In the genomic region with DNA sequence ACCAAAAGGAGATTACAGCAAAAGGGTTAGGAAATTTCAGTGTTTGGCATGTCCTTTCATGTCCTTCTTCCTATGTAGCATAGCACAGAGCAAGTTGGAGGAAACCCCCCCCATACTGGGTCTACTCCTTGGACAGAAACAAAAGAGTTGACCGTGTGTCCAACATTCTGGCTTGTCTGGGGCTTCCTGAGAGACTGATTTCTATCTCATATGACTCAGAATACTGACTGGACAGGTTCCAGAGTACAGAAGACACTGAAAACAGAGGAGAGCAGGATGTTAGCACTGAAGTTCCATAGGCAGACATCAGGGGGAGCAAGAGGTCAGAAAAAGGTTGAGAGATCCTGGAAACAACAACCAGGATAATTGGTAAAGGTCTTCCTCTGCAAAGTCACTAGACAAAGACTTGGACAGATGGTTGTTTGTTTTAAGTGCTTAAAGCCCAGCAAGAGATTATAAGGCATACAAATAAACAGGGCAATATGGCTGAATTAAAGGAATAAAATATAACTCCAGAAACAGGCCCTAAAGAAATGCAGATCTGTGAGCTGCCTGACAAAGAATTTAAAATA, we compare ENCODE assay signal across 8 cellular contexts. TPM values are rescaled to one million over a fixed set of nuclear protein-coding genes. Genes with fewer than 3 reads are reported as not detected.
DNase-seq lines count a peak whose midpoint lies in the region; ATAC-seq and TF ChIP-seq lines count a peak whose summit lies in the region.

No MANE protein-coding gene starts in this region.

- H3K36me3 ChIP-seq in lung (ENCODE audit: control insufficient read depth in 2 of 2, insufficient read depth in 2 of 2, low read length in 2 of 2): no peaks in the 10 kb centered on the region

- ATAC-seq in lung (ENCODE audit: insufficient read depth, low FRiP score): peak; percentile 90
- no peak for ATAC-seq in GM21619 (IDR thresholded peaks at IDR 0.05; ENCODE audit: unreplicated experiment)

- H3K27ac ChIP-seq in lung (ENCODE audit: low read depth in 1 of 2, low read length in 1 of 2): peak overlapping the region in 1 of 2 donors; percentile 17

- peak; percentile 87 for TF ChIP-seq CTCF in HFF-Myc (IDR thresholded peaks at IDR 0.05; ENCODE audit: low read depth, low read length, missing control alignments)
- TF ChIP-seq CTCF in lung (IDR thresholded peaks at IDR 0.05; ENCODE audit: control extremely low read depth, extremely low read depth): peak; percentile 79

- 2 to 11% methylated on average over 1 of the region's 1 CpG for WGBS in lung, 2 donors

- no peaks in the 10 kb centered on the region for H3K9me3 ChIP-seq in lung (ENCODE audit: control insufficient read depth in 2 of 2, insufficient read depth in 1 of 2, low read length in 1 of 2)

- H3K4me3 ChIP-seq in HFF-Myc (replicated peaks; ENCODE audit: low read depth, low read length) (no peak overlapping the region), lung (no peak overlapping the region)

- no peaks in the 10 kb centered on the region for H3K27me3 ChIP-seq in lung (ENCODE audit: control insufficient read depth, insufficient read depth)

- no peaks in the 10 kb centered on the region for H3K4me1 ChIP-seq in lung (ENCODE audit: control insufficient read depth in 2 of 2, insufficient read depth in 2 of 2, low read length in 2 of 2)

- DNase-seq in COR-L47 (lab: John Stamatoyannopoulos, UW) (peak; percentile 47), HFF-Myc (ENCODE audit: extremely low read depth, low read depth) (peak; percentile 95), NCI-H526 treated with DMSO at 0.1 percent for 48 hours (lab: John Stamatoyannopoulos, UW) (peak; percentile 24), dermis blood vessel endothelial cell (peak; percentile 99), lung (ENCODE audit: low spot score) (peak; percentile 66)
- peak; percentile 21 to 66 for DNase-seq in activated CD4-positive, alpha-beta T cell treated with anti-CD3 and anti-CD28 coated beads for 4 hours
- DNase-seq in stimulated activated CD8-positive, alpha-beta memory T cell treated with anti-CD3 and anti-CD28 coated beads, Interleukin-4, amount 100 ng/mL, for 24 hours (ENCODE audit: low read depth): peak; percentile 21

RNA-seq across cellular contexts. Expression of gene USP49, which starts 48.4 kb away (rescaled TPM):
- total RNA-seq in dermis blood vessel endothelial cell (2.9 and 3.1 TPM in 2 replicates), lung (1 to 10 TPM; 4.9 to 8.6 TPM)
- polyA plus RNA-seq in lung: 1 to 10 TPM; 1.8 to 2.3 TPM

RNA-seq across cellular contexts. Expression of gene TOMM6, which starts 59.3 kb away (rescaled TPM):
- total RNA-seq in dermis blood vessel endothelial cell (76.0 and 85.6 TPM in 2 replicates), lung (100 to 1,000 TPM in 1 of 2 donors, 10 to 100 TPM in 1; 43.5 to 172 TPM)
- polyA plus RNA-seq in lung: 100 to 1,000 TPM; 236 to 313 TPM

Comparison
In these comparisons a context has a peak if more than half of its experiments do, and no peak if none do; other contexts are left out.
1. DNase-seq: peak in every context shown above with its lines; median percentile 99 in dermis blood vessel endothelial cell; 95 in HFF-Myc; 66 in lung; 47 in COR-L47; 44 in activated CD4-positive, alpha-beta T cell treated with anti-CD3 and anti-CD28 coated beads for 4 hours; 24 in NCI-H526 treated with DMSO at 0.1 percent for 48 hours; 21 in stimulated activated CD8-positive, alpha-beta memory T cell treated with anti-CD3 and anti-CD28 coated beads, Interleukin-4, amount 100 ng/mL, for 24 hours.